In the genomic region with DNA sequence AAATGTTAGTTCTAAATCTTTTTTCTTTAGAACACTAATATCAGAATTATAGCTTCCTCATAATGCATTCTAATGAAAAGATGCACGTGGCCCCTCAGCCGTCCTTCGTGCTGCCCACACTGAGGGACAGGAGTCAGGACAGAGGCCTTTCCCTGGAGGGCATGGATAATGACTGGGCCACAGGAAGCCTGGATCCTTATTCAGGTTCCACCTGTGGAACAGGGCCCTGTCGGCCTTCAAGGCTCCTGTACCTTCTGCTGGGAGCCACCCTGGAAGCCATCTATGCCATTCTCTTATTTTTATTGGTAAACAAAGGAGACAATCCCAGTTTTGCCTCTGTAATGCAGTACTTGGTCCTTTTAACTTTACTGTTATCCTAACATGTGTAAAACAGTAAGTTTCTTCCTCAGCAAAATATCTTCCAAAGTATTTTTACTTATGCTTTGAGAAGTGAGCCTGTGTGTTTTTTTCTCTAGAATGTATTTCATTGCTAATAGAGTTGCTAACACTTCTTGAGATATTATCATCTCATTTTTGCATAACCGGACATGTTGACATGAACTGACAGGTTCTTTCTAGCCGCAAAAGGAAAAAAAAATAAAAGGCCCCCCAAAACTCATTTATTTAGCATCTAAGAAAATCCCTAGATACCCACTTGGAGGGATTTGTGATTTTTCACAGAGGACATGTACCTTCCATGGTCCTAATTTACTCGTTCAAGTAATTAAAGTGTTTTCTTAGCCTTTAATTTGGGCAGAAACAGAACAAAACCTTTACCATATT, we compare ENCODE assay signal across 20 cellular contexts. TPM values are rescaled to one million over a fixed set of nuclear protein-coding genes. Genes with fewer than 3 reads are reported as not detected.
DNase-seq lines count a peak whose midpoint lies in the region; ATAC-seq and TF ChIP-seq lines count a peak whose summit lies in the region.
"Had no signal": no experiment of that assay in that cellular context is flagged by ENCODE, and none has a peak within 500 bp of the region (broad histone marks: within the 10 kb centered on the region; RNA-seq: fewer than 3 reads in every experiment).

No MANE protein-coding gene starts in this region.

- H3K4me3 ChIP-seq in OCI-LY3 (ENCODE audit: low read length) (peak overlapping the region; percentile 84; the same call in 1 of the 2 replicates), urinary bladder (ENCODE audit: low read depth, low read length) (no peak overlapping the region)
- H3K4me3 ChIP-seq: body of pancreas, gastroesophageal sphincter, left lung, psoas muscle, SJSA1 had no signal

- H3K4me1 ChIP-seq in OCI-LY3 (ENCODE audit: low read length), result peaks cover 95% of the 10 kb centered on the region
- no peaks in the 10 kb centered on the region for H3K4me1 ChIP-seq in urinary bladder (ENCODE audit: insufficient read depth)
- H3K4me1 ChIP-seq: body of pancreas, psoas muscle had no signal

- no peaks in the 10 kb centered on the region for H3K27me3 Mint-ChIP-seq in activated naive CD4-positive, alpha-beta T cell treated with anti-CD3 and anti-CD28 coated beads, Interleukin-2, amount 10 ng/mL, durations not matched to agents 7 days and 5 days
- peaks cover 2 to 5% (median 3%) of the 10 kb centered on the region in 3 donors for H3K27me3 Mint-ChIP-seq in immature natural killer cell (ENCODE audit: low read depth in 3 of 3)

- peak overlapping the region; percentile 76 for H3K27ac Mint-ChIP-seq in activated naive CD4-positive, alpha-beta T cell treated with anti-CD3 and anti-CD28 coated beads, Interleukin-2, amount 10 ng/mL, durations not matched to agents 7 days and 5 days
- peak overlapping the region; percentile 18 to 87 (median 66) for H3K27ac Mint-ChIP-seq in immature natural killer cell
- H3K27ac Mint-ChIP-seq: nephron had no signal

- H3K9me3 ChIP-seq in OCI-LY3 (ENCODE audit: insufficient read depth, low read length), result no peaks in the 10 kb centered on the region
- H3K9me3 ChIP-seq: body of pancreas, gastroesophageal sphincter, left lung, psoas muscle, SJSA1 had no signal

- H3K36me3 Mint-ChIP-seq in activated naive CD4-positive, alpha-beta T cell treated with anti-CD3 and anti-CD28 coated beads, Interleukin-2, amount 10 ng/mL, durations not matched to agents 7 days and 5 days, result peaks cover 36% of the 10 kb centered on the region
- H3K36me3 Mint-ChIP-seq in immature natural killer cell, result peaks cover 0 to 23% (median 16%) of the 10 kb centered on the region in 3 donors

- H3K27me3 ChIP-seq in OCI-LY3 (ENCODE audit: low read depth, low read length), result no peaks in the 10 kb centered on the region; the same call in 1 of the 2 replicates
- H3K27me3 ChIP-seq: body of pancreas, gastroesophageal sphincter, left lung, SJSA1 had no signal

- peaks cover 90% of the 10 kb centered on the region for H4K20me1 ChIP-seq in OCI-LY3 (ENCODE audit: insufficient read depth, low read length)

- peak overlapping the region; percentile 86 for H3K4me2 ChIP-seq in OCI-LY3 (ENCODE audit: low read length)

- H3K4me1 Mint-ChIP-seq in activated naive CD4-positive, alpha-beta T cell treated with anti-CD3 and anti-CD28 coated beads, Interleukin-2, amount 10 ng/mL, durations not matched to agents 7 days and 5 days, result peaks cover 86% of the 10 kb centered on the region
- peaks cover 75 to 99% of the 10 kb centered on the region in 2 donors for H3K4me1 Mint-ChIP-seq in immature natural killer cell

- no peaks in the 10 kb centered on the region for H3K9me3 Mint-ChIP-seq in activated naive CD4-positive, alpha-beta T cell treated with anti-CD3 and anti-CD28 coated beads, Interleukin-2, amount 10 ng/mL, durations not matched to agents 7 days and 5 days
- H3K9me3 Mint-ChIP-seq in immature natural killer cell, result no peaks in the 10 kb centered on the region
- H3K9me3 Mint-ChIP-seq: nephron had no signal

- H2AFZ ChIP-seq in OCI-LY3 (ENCODE audit: low read depth, low read length), result no peak overlapping the region

- peaks cover 51% of the 10 kb centered on the region for H3K36me3 ChIP-seq in OCI-LY3 (replicated peaks; ENCODE audit: low read depth, low read length)
- H3K36me3 ChIP-seq in urinary bladder (ENCODE audit: insufficient read depth), result no peaks in the 10 kb centered on the region
- H3K36me3 ChIP-seq: gastroesophageal sphincter, left lung, SJSA1 had no signal

- no peak for ATAC-seq in HG02840 (IDR thresholded peaks at IDR 0.05; ENCODE audit: low FRiP score, unreplicated experiment)
- ATAC-seq: body of pancreas, gastroesophageal sphincter, left lung, psoas muscle had no signal

- CTCF ChIA-PET in activated naive CD4-positive, alpha-beta T cell treated with anti-CD3 and anti-CD28 coated beads, Interleukin-2, amount 10 ng/mL, durations not matched to agents 7 days and 5 days (lab: Charles Lee), result interaction anchor here (1.5 kb wide), 1 partner anchor 13 kb away, joined by 4 read pairs; no protein-coding TSS in a partner anchor

- 87% methylated on average over 7 of the region's 7 CpGs for WGBS in urinary bladder

- H3K9ac ChIP-seq in OCI-LY3 (ENCODE audit: low read length), result no peak overlapping the region

- H3K27ac ChIP-seq in OCI-LY3 (ENCODE audit: low read length) (peak overlapping the region; percentile 35; the same call in 1 of the 2 replicates), urinary bladder (ENCODE audit: low read depth) (peak overlapping the region; percentile 48)
- H3K27ac ChIP-seq: body of pancreas, left lung, psoas muscle, SJSA1 had no signal

- no peak for TF ChIP-seq CTCF in OCI-LY3 (IDR thresholded peaks at IDR 0.05; ENCODE audit: low read depth, low read length)

- H3K4me3 Mint-ChIP-seq in activated naive CD4-positive, alpha-beta T cell treated with anti-CD3 and anti-CD28 coated beads, Interleukin-2, amount 10 ng/mL, durations not matched to agents 7 days and 5 days, result peak overlapping the region; percentile 25
- H3K4me3 Mint-ChIP-seq in immature natural killer cell, result peak overlapping the region; percentile 59 to 77 (median 67)
- H3K4me3 Mint-ChIP-seq: nephron had no signal

- peaks cover 95% of the 10 kb centered on the region for H3K79me2 ChIP-seq in OCI-LY3 (ENCODE audit: low read length)

- DNase-seq in activated naive CD4-positive, alpha-beta T cell treated with anti-CD3 and anti-CD28 coated beads, Interleukin-2, amount 10 ng/mL, durations not matched to agents 7 days and 5 days, result no peak
- no peak for DNase-seq in activated naive CD4-positive, alpha-beta T cell treated with anti-CD3 and anti-CD28 coated beads, Interleukin-2, amount 50 U/mL, for 16 hours
- DNase-seq in immature natural killer cell, result no peak
- DNase-seq in NCI-H510A treated with DMSO at 0.1 percent for 48 hours (lab: John Stamatoyannopoulos, UW), result no peak
- no peak for DNase-seq in NCI-H1930 (lab: John Stamatoyannopoulos, UW)
- DNase-seq: activated gamma-delta T cell, body of pancreas, GF-D8, left lung, NCI-H187, psoas muscle, T1000 had no signal

RNA-seq across cellular contexts. Expression of gene GPR183, which starts 6.0 kb away (rescaled TPM):
- 100 to 1,000 TPM in 1 of 3 donors, 10 to 100 TPM in 2; 63.2 to 154 (median 87.1) TPM for polyA plus RNA-seq in immature natural killer cell
- 22.8 TPM for total RNA-seq in urinary bladder
- polyA plus RNA-seq in urinary bladder, result 22.1 TPM

RNA-seq across cellular contexts. Expression of gene GPR18, which starts 43.1 kb away (rescaled TPM):
- polyA plus RNA-seq in immature natural killer cell (10 to 100 TPM; 10.1 to 30.0 (median 21.1) TPM), urinary bladder (not detected)
- total RNA-seq in urinary bladder, result 0.63 TPM
- total RNA-seq: body of pancreas, epithelial cell of proximal tubule, gastroesophageal sphincter, NCI-H460, SJSA1 had no signal

Comparison
In these comparisons a context has a peak if more than half of its experiments do, and no peak if none do; other contexts are left out.
1. RNA of gene GPR18, which starts 43.1 kb away (polyA plus RNA-seq): 10.1 to 30.0 TPM in immature natural killer cell; not detected in urinary bladder (single experiment); every median in the first group is over 10 times any median in the second.